1 cellular context compared by ENCODE assay signal in the genomic region with DNA sequence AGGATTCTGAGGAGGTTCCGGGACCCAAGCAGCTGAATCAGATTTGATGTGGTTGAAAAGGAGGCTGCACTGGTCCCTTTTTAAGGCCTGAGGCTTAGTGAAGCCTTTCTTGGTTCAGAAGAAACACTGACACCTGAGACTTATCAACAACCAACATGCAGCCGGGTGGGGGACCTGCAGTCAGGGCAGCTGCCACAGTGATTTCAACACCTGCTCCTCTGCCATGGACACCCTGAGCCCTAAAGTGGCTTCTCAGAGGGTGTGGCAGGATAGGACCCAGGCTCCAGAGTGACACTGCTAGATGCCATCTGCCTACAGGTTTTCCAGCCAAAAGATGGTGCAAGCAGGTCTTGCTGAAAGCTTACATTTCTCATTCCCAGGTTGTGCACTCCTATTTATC.
TF ChIP-seq lines count a peak whose summit lies in the region.

No MANE protein-coding gene starts in this region.

TF ChIP-seq in HCT116, 20 proteins besides CTCF, POLR2A, EP300 and RAD21 (continued from another document):
- TF ChIP-seq, protein P1, sequence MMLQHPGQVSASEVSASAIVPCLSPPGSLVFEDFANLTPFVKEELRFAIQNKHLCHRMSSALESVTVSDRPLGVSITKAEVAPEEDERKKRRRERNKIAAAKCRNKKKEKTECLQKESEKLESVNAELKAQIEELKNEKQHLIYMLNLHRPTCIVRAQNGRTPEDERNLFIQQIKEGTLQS (IDR thresholded peaks at IDR 0.05) = no peak
- TF ChIP-seq, protein P2, sequence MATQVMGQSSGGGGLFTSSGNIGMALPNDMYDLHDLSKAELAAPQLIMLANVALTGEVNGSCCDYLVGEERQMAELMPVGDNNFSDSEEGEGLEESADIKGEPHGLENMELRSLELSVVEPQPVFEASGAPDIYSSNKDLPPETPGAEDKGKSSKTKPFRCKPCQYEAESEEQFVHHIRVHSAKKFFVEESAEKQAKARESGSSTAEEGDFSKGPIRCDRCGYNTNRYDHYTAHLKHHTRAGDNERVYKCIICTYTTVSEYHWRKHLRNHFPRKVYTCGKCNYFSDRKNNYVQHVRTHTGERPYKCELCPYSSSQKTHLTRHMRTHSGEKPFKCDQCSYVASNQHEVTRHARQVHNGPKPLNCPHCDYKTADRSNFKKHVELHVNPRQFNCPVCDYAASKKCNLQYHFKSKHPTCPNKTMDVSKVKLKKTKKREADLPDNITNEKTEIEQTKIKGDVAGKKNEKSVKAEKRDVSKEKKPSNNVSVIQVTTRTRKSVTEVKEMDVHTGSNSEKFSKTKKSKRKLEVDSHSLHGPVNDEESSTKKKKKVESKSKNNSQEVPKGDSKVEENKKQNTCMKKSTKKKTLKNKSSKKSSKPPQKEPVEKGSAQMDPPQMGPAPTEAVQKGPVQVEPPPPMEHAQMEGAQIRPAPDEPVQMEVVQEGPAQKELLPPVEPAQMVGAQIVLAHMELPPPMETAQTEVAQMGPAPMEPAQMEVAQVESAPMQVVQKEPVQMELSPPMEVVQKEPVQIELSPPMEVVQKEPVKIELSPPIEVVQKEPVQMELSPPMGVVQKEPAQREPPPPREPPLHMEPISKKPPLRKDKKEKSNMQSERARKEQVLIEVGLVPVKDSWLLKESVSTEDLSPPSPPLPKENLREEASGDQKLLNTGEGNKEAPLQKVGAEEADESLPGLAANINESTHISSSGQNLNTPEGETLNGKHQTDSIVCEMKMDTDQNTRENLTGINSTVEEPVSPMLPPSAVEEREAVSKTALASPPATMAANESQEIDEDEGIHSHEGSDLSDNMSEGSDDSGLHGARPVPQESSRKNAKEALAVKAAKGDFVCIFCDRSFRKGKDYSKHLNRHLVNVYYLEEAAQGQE (IDR thresholded peaks at IDR 0.05; ENCODE audit: low read depth) = no peak
- TF ChIP-seq TCF7L2 (IDR thresholded peaks at IDR 0.05; ENCODE audit: borderline replicate concordance, extremely low read depth, insufficient read depth, insufficient read length) (no peak), CEBPB (IDR thresholded peaks at IDR 0.05; ENCODE audit: low read depth) (no peak), YY1 (IDR thresholded peaks at IDR 0.05; ENCODE audit: extremely low read depth, insufficient replicate concordance, low read depth, low read length) (no peak)
